ENCODE assay signal across 8 cellular contexts in the genomic region with DNA sequence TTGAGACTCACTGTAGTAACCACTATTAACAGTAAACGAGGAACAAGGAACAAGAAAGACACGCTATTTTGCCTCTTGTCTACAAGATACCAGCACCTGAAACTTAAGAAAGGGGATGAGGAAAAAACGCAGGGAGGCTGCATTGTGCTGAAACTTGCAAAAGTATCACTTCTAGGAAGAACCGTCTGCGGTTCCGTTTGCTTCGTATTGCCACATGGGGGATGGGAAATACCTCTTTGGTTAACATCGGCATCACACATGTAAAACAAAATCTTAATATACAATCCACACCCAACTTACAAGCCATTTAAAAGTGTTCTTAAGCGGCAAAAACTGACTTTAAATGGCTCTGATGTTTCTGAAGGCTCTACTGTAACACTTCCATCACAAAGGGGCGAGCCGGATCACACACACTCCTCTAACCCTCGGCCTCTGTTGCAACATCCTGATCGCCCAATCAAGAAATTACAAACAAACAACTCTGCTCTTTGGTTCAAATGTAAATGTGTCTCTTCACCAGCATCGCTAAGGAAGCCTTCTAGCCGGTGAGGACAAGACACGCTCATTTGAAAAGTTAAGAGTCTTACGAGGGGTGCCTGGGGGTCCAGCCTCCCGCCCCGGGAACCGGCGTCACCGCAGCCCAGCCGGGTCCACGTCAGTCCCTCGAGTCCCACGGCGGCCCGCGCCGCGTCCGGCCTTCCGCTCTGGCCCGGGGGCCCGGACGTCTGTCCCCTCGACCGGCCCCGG. TPM values are rescaled to one million over a fixed set of nuclear protein-coding genes. Genes with fewer than 3 reads are reported as not detected.
DNase-seq lines count a peak whose midpoint lies in the region; ATAC-seq, FAIRE-seq and TF ChIP-seq lines count a peak whose summit lies in the region.

No MANE protein-coding gene starts in this region.

- H4K20me1 ChIP-seq in OCI-LY1 (ENCODE audit: insufficient read depth, low read length) = no peaks in the 10 kb centered on the region
- no peaks in the 10 kb centered on the region; the same call in 1 of the 2 replicates for H4K20me1 ChIP-seq in GM12878 (ENCODE audit: control insufficient read depth, insufficient read depth)

- H3K4me3 Mint-ChIP-seq in stimulated activated naive CD8-positive, alpha-beta T cell treated with anti-CD3 and anti-CD28 coated beads, Interleukin-15, Interleukin-2, amounts not matched to agents 100 ng/mL and 50 ng/mL, for 24 hours = peak overlapping the region; percentile 94

- H3K9ac ChIP-seq in OCI-LY1 (ENCODE audit: low read length) (peak overlapping the region; percentile 81), GM12878 (ENCODE audit: control insufficient read depth, insufficient read depth, low read length) (peak overlapping the region; percentile 75)

- H3K79me2 ChIP-seq in OCI-LY1 (ENCODE audit: insufficient read depth, low read length) (peaks cover 38% of the 10 kb centered on the region), GM12878 (ENCODE audit: control insufficient read depth, insufficient read depth, low read length) (peaks cover 40% of the 10 kb centered on the region)

- BruUV-seq in GM12878 (replicated peaks; lab: Mats Ljungman, UMichigan) = TSS peak; percentile 86

- H3F3A ChIP-seq in OCI-LY1 (ENCODE audit: insufficient read depth, low read length) = no peaks in the 10 kb centered on the region

- TF ChIP-seq CTCF in GM12875 (IDR thresholded peaks at IDR 0.05; ENCODE audit: borderline replicate concordance, insufficient read depth, low read depth, low read length) = no peak
- no peak for TF ChIP-seq CTCF in OCI-LY1 (IDR thresholded peaks at IDR 0.05; ENCODE audit: low read length)
- no peak for TF ChIP-seq CTCF in GM12878 (IDR thresholded peaks at IDR 0.05 in 2 of 3, conservative IDR thresholded peaks at IDR 0.05 in 1 of 3; ENCODE audit: control insufficient read depth in 2 of 3, extremely low read depth in 1 of 3, insufficient read depth in 1 of 3, low read depth in 3 of 3, low read length in 3 of 3)

- intact Hi-C loops in GM12878 (cut with micrococcal nuclease; ENCODE audit: unreplicated experiment) = loop anchor here (2.0 kb wide), 1 partner anchor 71 kb away; the partner anchor contains the start of genes ENTR1 and PMPCA

- peaks cover 15% of the 10 kb centered on the region for H3K4me1 ChIP-seq in OCI-LY1 (ENCODE audit: insufficient read depth, low read length, severe bottlenecking)
- H3K4me1 ChIP-seq in GM12878 (ENCODE audit: control insufficient read depth, insufficient read depth, low read length) = peaks cover 6% of the 10 kb centered on the region; the same call in 1 of the 2 replicates

- no peaks in the 10 kb centered on the region for H3K27me3 Mint-ChIP-seq in stimulated activated naive CD8-positive, alpha-beta T cell treated with anti-CD3 and anti-CD28 coated beads, Interleukin-15, Interleukin-2, amounts not matched to agents 100 ng/mL and 50 ng/mL, for 24 hours

- H3K4me3 ChIP-seq in GM12875 (ENCODE audit: low read depth, low read length) (peak overlapping the region; percentile 89), OCI-LY1 (ENCODE audit: low read depth, low read length, poor library complexity, severe bottlenecking) (peak overlapping the region; percentile 80), GM12878 (peak overlapping the region; percentile 72)

- H3K27ac Mint-ChIP-seq in stimulated activated naive CD8-positive, alpha-beta T cell treated with anti-CD3 and anti-CD28 coated beads, Interleukin-15, Interleukin-2, amounts not matched to agents 100 ng/mL and 50 ng/mL, for 24 hours = peak overlapping the region; percentile 88

- H3K27me3 ChIP-seq in OCI-LY1 (ENCODE audit: insufficient read depth, low read length) = no peaks in the 10 kb centered on the region
- H3K27me3 ChIP-seq in GM12878 (replicated peaks in 1 of 2; ENCODE audit: control insufficient read depth in 2 of 2, insufficient read depth in 2 of 2, low read length in 1 of 2) = no peaks in the 10 kb centered on the region

- TF ChIP-seq POLR2A in GM12878 (IDR thresholded peaks at IDR 0.05; ENCODE audit: low read depth, low read length) = no peak

- CTCF ChIA-PET in GM12878 (lab: Yijun Ruan, JAX) = no interaction called here

- RAD21 ChIA-PET in GM12878 (lab: Charles Lee; ENCODE audit: unreplicated experiment) = no interaction called here

- peak; percentile 34 for DNase-seq in ACHN
- no peak for DNase-seq in GM12878 (ENCODE audit: low read depth, low spot score)
- DNase-seq in kidney tubule cell (ENCODE audit: low spot score) = peak; percentile 18
- DNase-seq in NCI-H1092 treated with DMSO at 0.1 percent for 48 hours (lab: John Stamatoyannopoulos, UW) = no peak
- DNase-seq in NCI-H345 treated with DMSO at 0.1 percent for 48 hours (lab: John Stamatoyannopoulos, UW; ENCODE audit: unreplicated experiment) = no peak

- no peaks in the 10 kb centered on the region for H3K9me2 ChIP-seq in OCI-LY1 (ENCODE audit: low read depth, low read length)

- WGBS in GM12878 (ENCODE audit: insufficient coverage, insufficient replicate concordance, low lambda C conversion rate, missing lambda C conversion rate) = 2% methylated on average over 31 of the region's 39 CpGs

- H2AFZ ChIP-seq in OCI-LY1 (ENCODE audit: low read length) = no peak overlapping the region
- H2AFZ ChIP-seq in GM12878 (ENCODE audit: control insufficient read depth, low read depth, low read length) = no peak overlapping the region

- POLR2A ChIA-PET in GM12878 (lab: Charles Lee) = no interaction called here

- peaks cover 41% of the 10 kb centered on the region for H3K4me1 Mint-ChIP-seq in stimulated activated naive CD8-positive, alpha-beta T cell treated with anti-CD3 and anti-CD28 coated beads, Interleukin-15, Interleukin-2, amounts not matched to agents 100 ng/mL and 50 ng/mL, for 24 hours (ENCODE audit: low read depth)

- no peaks in the 10 kb centered on the region for H3K9me3 ChIP-seq in OCI-LY1 (ENCODE audit: low read length)
- H3K9me3 ChIP-seq in GM12878 (replicated peaks; ENCODE audit: control insufficient read depth, insufficient read depth, low read length) = no peaks in the 10 kb centered on the region

- FAIRE-seq in GM12878 (lab: Jason Lieb, UNC) = peak; percentile 75

- H3K27ac ChIP-seq in OCI-LY1 (ENCODE audit: low read depth, low read length, poor library complexity, severe bottlenecking) (no peak overlapping the region), GM12878 (ENCODE audit: control insufficient read depth, insufficient read depth) (peak overlapping the region; percentile 67)

- SMC1A ChIA-PET in GM12878 (lab: Charles Lee; ENCODE audit: uncharacterized antibody, unreplicated experiment) = no interaction called here

- TF ChIP-seq RAD21 in GM12878 (IDR thresholded peaks at IDR 0.05; ENCODE audit: insufficient read depth, low read depth, low read length) = no peak

- H3K4me2 ChIP-seq in OCI-LY1 (ENCODE audit: low read length) = peak overlapping the region; percentile 90
- peak overlapping the region; percentile 71 for H3K4me2 ChIP-seq in GM12878 (ENCODE audit: control insufficient read depth, insufficient read depth)

- in situ Hi-C loops in ACHN (cut with HindIII; ENCODE audit: low pct_ligation_motif_present, low pct_unique_long_range_greater_than_20kb, low sequenced_read_pairs) (loop anchor here (10.0 kb wide), 1 partner anchor 73 kb away; no protein-coding TSS in a partner anchor), GM12878 (cut with MboI) (no loop called here)

- H3K36me3 Mint-ChIP-seq in stimulated activated naive CD8-positive, alpha-beta T cell treated with anti-CD3 and anti-CD28 coated beads, Interleukin-15, Interleukin-2, amounts not matched to agents 100 ng/mL and 50 ng/mL, for 24 hours (ENCODE audit: low read depth) = peaks cover 31% of the 10 kb centered on the region

- H3K9me3 Mint-ChIP-seq in stimulated activated naive CD8-positive, alpha-beta T cell treated with anti-CD3 and anti-CD28 coated beads, Interleukin-15, Interleukin-2, amounts not matched to agents 100 ng/mL and 50 ng/mL, for 24 hours = no peaks in the 10 kb centered on the region

- ATAC-seq in GM12878 = no peak

- no peak for TF ChIP-seq EP300 in GM12878 (IDR thresholded peaks at IDR 0.05; ENCODE audit: borderline replicate concordance in 1 of 2, control insufficient read depth in 1 of 2, low read depth in 2 of 2, low read length in 2 of 2)

- H3K36me3 ChIP-seq in OCI-LY1 (ENCODE audit: insufficient read depth, low read length) (peaks cover 14% of the 10 kb centered on the region), GM12878 (ENCODE audit: control insufficient read depth in 2 of 2, insufficient read depth in 2 of 2, low read length in 1 of 2) (peaks cover 2 to 4% of the 10 kb centered on the region in 2 experiments; a peak in 3 of 4 replicates)

RNA-seq across cellular contexts. Expression of gene SEC16A, which starts 0.6 kb away (rescaled TPM):
- total RNA-seq in GM12878 (2013; cell fraction: nucleolus; rRNA removed) = 45.7 and 51.6 TPM in 2 replicates
- total RNA-seq in GM12878 (2014; rRNA removed) (14.7 and 17.6 TPM in 2 replicates), GM12878 (2014; rRNA removed; fragmentation: Illumina TruSeq; extraction: Trizol) (8.3 and 10.0 TPM in 2 replicates), GM12878 (2021) (52.6 and 59.1 TPM in 2 replicates)
- polyA plus RNA-seq in GM12878 (2011; ENCODE audit: low read depth) = 36.4 TPM
- polyA plus RNA-seq in GM12878 (2011; rRNA removed) (7.3 and 9.9 TPM in 2 replicates), GM12878 (2014; fragmentation: Illumina TruSeq; extraction: Trizol) (26.5 and 36.0 TPM in 2 replicates), GM12878 (2014; fragmentation: Nextera tagmentation; extraction: Ambion mirVana) (10 to 100 TPM; 12.4 to 16.6 TPM), GM12878 (2014; rRNA removed) (25.9 and 28.0 TPM in 2 replicates), GM12878 (2016; fragmentation: Nextera tagmentation; extraction: Ambion mirVana) (10 to 100 TPM; 44.6 to 44.7 TPM)
- 12.3 and 18.3 TPM in 2 replicates for polyA plus RNA-seq in GM12878 (2011; cell fraction: cytosol; rRNA removed)
- 44.9 and 59.4 TPM in 2 replicates for polyA plus RNA-seq in GM12878 (2011; cell fraction: nucleus; rRNA removed)
- 40.1 and 41.6 TPM in 2 replicates for polyA plus RNA-seq in GM12878 (2012)
- polyA minus RNA-seq in GM12878 (2011; rRNA and poly(A)+ RNA removed) = 9.8 and 13.4 TPM in 2 replicates
- 19.6 and 20.7 TPM in 2 replicates for polyA minus RNA-seq in GM12878 (2011; cell fraction: cytosol; rRNA and poly(A)+ RNA removed)
- 11.8 and 19.4 TPM in 2 replicates for polyA minus RNA-seq in GM12878 (2011; cell fraction: nucleus; rRNA and poly(A)+ RNA removed)

RNA-seq across cellular contexts. Expression of gene INPP5E, which starts 42.6 kb away (rescaled TPM):
- 32.3 and 36.3 TPM in 2 replicates for total RNA-seq in GM12878 (2013; cell fraction: nucleolus; rRNA removed)
- 6.6 and 7.4 TPM in 2 replicates for total RNA-seq in GM12878 (2014; rRNA removed)
- 3.4 and 3.6 TPM in 2 replicates for total RNA-seq in GM12878 (2014; rRNA removed; fragmentation: Illumina TruSeq; extraction: Trizol)
- 13.0 and 15.6 TPM in 2 replicates for total RNA-seq in GM12878 (2021)
- 2.8 TPM for polyA plus RNA-seq in GM12878 (2011; ENCODE audit: low read depth)
- 4.6 and 7.1 TPM in 2 replicates for polyA plus RNA-seq in GM12878 (2011; rRNA removed)
- 8.6 and 10.4 TPM in 2 replicates for polyA plus RNA-seq in GM12878 (2011; cell fraction: cytosol; rRNA removed)
- 78.9 and 90.5 TPM in 2 replicates for polyA plus RNA-seq in GM12878 (2011; cell fraction: nucleus; rRNA removed)
- 8.4 and 9.5 TPM in 2 replicates for polyA plus RNA-seq in GM12878 (2012)
- polyA plus RNA-seq in GM12878 (2014; fragmentation: Illumina TruSeq; extraction: Trizol) = 2.1 and 3.4 TPM in 2 replicates
- polyA plus RNA-seq in GM12878 (2014; fragmentation: Nextera tagmentation; extraction: Ambion mirVana) = 1 to 10 TPM in 1 of 2 experiments, under 1 TPM in 1; 0.24 to 1.2 TPM
- polyA plus RNA-seq in GM12878 (2014; rRNA removed) = 14.8 and 16.0 TPM in 2 replicates
- 1 to 10 TPM; 4.7 to 5.9 TPM for polyA plus RNA-seq in GM12878 (2016; fragmentation: Nextera tagmentation; extraction: Ambion mirVana)
- polyA minus RNA-seq in GM12878 (2011; rRNA and poly(A)+ RNA removed) = 4.3 and 8.1 TPM in 2 replicates
- 4.1 and 4.8 TPM in 2 replicates for polyA minus RNA-seq in GM12878 (2011; cell fraction: cytosol; rRNA and poly(A)+ RNA removed)
- polyA minus RNA-seq in GM12878 (2011; cell fraction: nucleus; rRNA and poly(A)+ RNA removed) = 10.2 and 17.1 TPM in 2 replicates

Comparison
In these comparisons a context has a peak if more than half of its experiments do, and no peak if none do; other contexts are left out.
1. DNase-seq: peak in ACHN (single experiment) and kidney tubule cell (single experiment); none in GM12878 (single experiment), NCI-H1092 treated with DMSO at 0.1 percent for 48 hours (single experiment) and NCI-H345 treated with DMSO at 0.1 percent for 48 hours (single experiment).
2. Peak in every context shown above with its lines, with median percentiles within 50 percentile points of each other: H3K4me3 ChIP-seq.